In genomic region chr15:87977907-87978306, GRCh38 we compare ENCODE assay signal across 18 cellular contexts.
"Had no signal": no experiment of that assay in that cellular context is flagged by ENCODE, and none has a peak within 500 bp of the region (broad histone marks: within the 10 kb centered on the region; RNA-seq: fewer than 3 reads in every experiment).

No MANE protein-coding gene starts in this region.

- H3K4me3 Mint-ChIP-seq: immature natural killer cell had no signal

- H3K4me3 ChIP-seq: colonic mucosa, dorsolateral prefrontal cortex, esophagus muscularis mucosa, gastroesophageal sphincter, heart left ventricle, hepatocyte, left lung, lower lobe of right lung had no signal

- H3K27ac Mint-ChIP-seq: immature natural killer cell had no signal

- DNase-seq: colonic mucosa; dermis blood vessel endothelial cell; dorsolateral prefrontal cortex; effector CD4-positive, alpha-beta T cell; effector memory CD4-positive, alpha-beta T cell; foreskin keratinocyte; heart left ventricle; hypothalamus; immature natural killer cell; left cardiac atrium; left lung; left ventricle myocardium superior; lower lobe of right lung; mesenchymal stem cell; midbrain had no signal

- H3K4me1 Mint-ChIP-seq: immature natural killer cell had no signal

- ATAC-seq: foreskin keratinocyte, gastroesophageal sphincter, heart left ventricle, left cardiac atrium, left lung, left ventricle myocardium superior, lower lobe of right lung had no signal

- H3K27ac ChIP-seq: colonic mucosa, dorsolateral prefrontal cortex, esophagus muscularis mucosa, foreskin keratinocyte, gastroesophageal sphincter, heart left ventricle, hepatocyte, left lung, lower lobe of right lung had no signal

- H3K9me3 ChIP-seq: colonic mucosa, esophagus muscularis mucosa, gastroesophageal sphincter, heart left ventricle, lower lobe of right lung had no signal

- H3K4me1 ChIP-seq: colonic mucosa, foreskin keratinocyte, gastroesophageal sphincter, left lung, lower lobe of right lung had no signal

- H3K27me3 ChIP-seq: colonic mucosa, dorsolateral prefrontal cortex, esophagus muscularis mucosa, foreskin keratinocyte, gastroesophageal sphincter, heart left ventricle, hepatocyte, left lung had no signal

- H3K36me3 ChIP-seq: colonic mucosa, esophagus muscularis mucosa, gastroesophageal sphincter, heart left ventricle, left lung, lower lobe of right lung had no signal
